In genomic region chr19:305240-306150, GRCh38 we compare ENCODE assay signal across 24 cellular contexts. TPM values are rescaled to one million over a fixed set of nuclear protein-coding genes. Genes with fewer than 3 reads are reported as not detected.
A peak's percentile ranks its signal among the peaks of the same experiment; 100 is the strongest.
DNase-seq lines count a peak whose midpoint lies in the region; ATAC-seq and TF ChIP-seq lines count a peak whose summit lies in the region.
"Had no signal": no experiment of that assay in that cellular context is flagged by ENCODE, and none has a peak within 500 bp of the region (broad histone marks: within the 10 kb centered on the region; RNA-seq: fewer than 3 reads in every experiment).

No MANE protein-coding gene starts in this region.

- no peak for TF ChIP-seq CTCF in MM.1S (IDR thresholded peaks at IDR 0.05; ENCODE audit: low read length)
- no peak for TF ChIP-seq CTCF in mammary epithelial cell (conservative IDR thresholded peaks at IDR 0.05 in 1 of 2, IDR thresholded peaks at IDR 0.05 in 1 of 2; ENCODE audit: extremely low read depth in 1 of 2, insufficient read depth in 1 of 2, low read depth in 1 of 2, low read length in 2 of 2)
- no peak for TF ChIP-seq CTCF in osteoblast (IDR thresholded peaks at IDR 0.05; ENCODE audit: extremely low read depth, low read depth, low read length)

- H3K27me3 ChIP-seq in MM.1S (replicated peaks; ENCODE audit: insufficient read depth, low read length) (peaks cover 66% of the 10 kb centered on the region), mammary epithelial cell (ENCODE audit: insufficient read depth, low read length) (no peaks in the 10 kb centered on the region), osteoblast (ENCODE audit: insufficient read depth, low read length) (no peaks in the 10 kb centered on the region)
- H3K27me3 ChIP-seq: SJCRH30 had no signal

- no peaks in the 10 kb centered on the region for H3K9me2 ChIP-seq in MM.1S (replicated peaks; ENCODE audit: insufficient read depth, low read length)

- in situ Hi-C loops in mammary epithelial cell (cut with MboI; ENCODE audit: low sequenced_read_pairs in 2 of 2) = no loop called here

- H2AFZ ChIP-seq in MM.1S (ENCODE audit: low read length) (no peak overlapping the region), mammary epithelial cell (ENCODE audit: low read depth, low read length) (no peak overlapping the region), osteoblast (ENCODE audit: low read length) (no peak overlapping the region)

- intact Hi-C loops in mammary epithelial cell (cut with micrococcal nuclease) = no loop called here
- intact Hi-C loops in cardiac septum (cut with DNase I) = no loop called here

- no peak overlapping the region for H3K4me2 ChIP-seq in MM.1S (ENCODE audit: low read depth, low read length)
- no peak overlapping the region for H3K4me2 ChIP-seq in mammary epithelial cell (ENCODE audit: insufficient read depth, low read depth, low read length)
- no peak overlapping the region for H3K4me2 ChIP-seq in osteoblast (ENCODE audit: insufficient read depth, low read length)

- dilution Hi-C loops in mammary epithelial cell (cut with HindIII; ENCODE audit: low sequenced_read_pairs) = loop anchor here (5.0 kb wide), 1 partner anchor 37 kb away; the partner anchor contains the start of gene MIER2

- H3K4me3 ChIP-seq in MM.1S (ENCODE audit: low read length) (no peak overlapping the region), mammary epithelial cell (replicated peaks in 1 of 3; ENCODE audit: insufficient read depth in 1 of 3, low read depth in 2 of 3, low read length in 3 of 3) (no peak overlapping the region), osteoblast (ENCODE audit: insufficient read depth, low read length) (no peak overlapping the region)
- H3K4me3 ChIP-seq: SJCRH30 had no signal

- H3K27ac ChIP-seq in MM.1S (ENCODE audit: low read length) = no peak overlapping the region
- H3K27ac ChIP-seq in mammary epithelial cell (ENCODE audit: insufficient read depth, low read depth, low read length) = no peak overlapping the region
- no peak overlapping the region for H3K27ac ChIP-seq in osteoblast (ENCODE audit: low read depth, low read length)
- H3K27ac ChIP-seq: C4-2B, SJCRH30 had no signal

- ATAC-seq in HG02938 (IDR thresholded peaks at IDR 0.05; ENCODE audit: unreplicated experiment) = no peak
- ATAC-seq: CD8-positive, alpha-beta T cell; PC-3 had no signal

- WGBS in mammary epithelial cell (ENCODE audit: low coverage, missing lambda C conversion rate) = 92% methylated on average over 31 of the region's 43 CpGs

- H3K9me3 ChIP-seq in MM.1S (replicated peaks; ENCODE audit: insufficient read depth, low read length) (no peaks in the 10 kb centered on the region), mammary epithelial cell (replicated peaks; ENCODE audit: insufficient read depth, low read length) (no peaks in the 10 kb centered on the region), osteoblast (ENCODE audit: low read depth, low read length) (no peaks in the 10 kb centered on the region)
- H3K9me3 ChIP-seq: Caco-2, SJCRH30 had no signal

- TSS peak; percentile 67 for BruUV-seq in mammary epithelial cell (replicated peaks; lab: Mats Ljungman, UMichigan)

- H4K20me1 ChIP-seq in MM.1S (ENCODE audit: insufficient read depth, low read length) = no peaks in the 10 kb centered on the region
- no peaks in the 10 kb centered on the region for H4K20me1 ChIP-seq in mammary epithelial cell (ENCODE audit: insufficient read depth, low read length)
- peaks cover 25% of the 10 kb centered on the region for H4K20me1 ChIP-seq in osteoblast (ENCODE audit: insufficient read depth, low read length)

- H3K36me3 ChIP-seq in MM.1S (replicated peaks; ENCODE audit: insufficient read depth, low read length) = no peaks in the 10 kb centered on the region
- H3K36me3 ChIP-seq in mammary epithelial cell (ENCODE audit: insufficient read depth, low read length) = peaks cover 3% of the 10 kb centered on the region
- H3K36me3 ChIP-seq in osteoblast (ENCODE audit: insufficient read depth, low read length) = peaks cover 9% of the 10 kb centered on the region

- H3K79me2 ChIP-seq in MM.1S (ENCODE audit: low read length) = no peaks in the 10 kb centered on the region
- peaks cover 21% of the 10 kb centered on the region for H3K79me2 ChIP-seq in mammary epithelial cell (ENCODE audit: insufficient read depth, low read length)
- peaks cover 20% of the 10 kb centered on the region for H3K79me2 ChIP-seq in osteoblast (ENCODE audit: insufficient read depth, low read length)

- CTCF ChIA-PET in mammary epithelial cell (lab: Charles Lee; ENCODE audit: low non-redundant PET) = no interaction called here

- no peaks in the 10 kb centered on the region for H3K4me1 ChIP-seq in MM.1S (ENCODE audit: low read length)
- H3K4me1 ChIP-seq in mammary epithelial cell (ENCODE audit: insufficient read depth, low read length) = no peaks in the 10 kb centered on the region
- no peaks in the 10 kb centered on the region for H3K4me1 ChIP-seq in osteoblast (ENCODE audit: insufficient read depth, low read length)
- H3K4me1 ChIP-seq: Caco-2, SJCRH30 had no signal

- H3K9ac ChIP-seq in MM.1S (ENCODE audit: low read length) (no peak overlapping the region), mammary epithelial cell (ENCODE audit: insufficient read depth, low read length) (no peak overlapping the region)

- H3F3A ChIP-seq in MM.1S (ENCODE audit: insufficient read depth, low read length) = no peaks in the 10 kb centered on the region

- DNase-seq in MM.1S (peak; percentile 1), mammary epithelial cell (no peak), osteoblast (ENCODE audit: insufficient read length, low spot score, missing footprints) (peak; percentile 81), cardiac septum (ENCODE audit: low spot score) (no peak), NCI-H510A (lab: John Stamatoyannopoulos, UW) (no peak)
- no peak for DNase-seq in stimulated activated CD4-positive, alpha-beta T cell treated with anti-CD3 and anti-CD28 coated beads, Interleukin-2, amount 100 ng/mL, for 24 hours
- DNase-seq: Caco-2; CD8-positive, alpha-beta T cell; DMS 273 treated with DMSO at 0.1 percent for 48 hours; DMS79; EL; GF-D8; Kasumi-1; NCI-H1105 treated with DMSO at 0.1 percent for 48 hours; NCI-H146; NCI-H1930; NCI-H2107; NCI-H524 treated with DMSO at 0.1 percent for 48 hours; NCI-H774; NK-92 treated with Interleukin-12 subunit alpha and Interleukin-12 subunit beta, amount 100 ng/mL, for 24 hours; PC-3; SJCRH30 had no signal

RNA-seq across cellular contexts. Expression of gene PLPP2, which starts 14.3 kb away (rescaled TPM):
- total RNA-seq in mammary epithelial cell (10 to 100 TPM; 12.8 to 42.8 TPM), osteoblast (1.1 and 1.5 TPM in 2 replicates), cardiac septum (0.81 TPM)
- 45.7 TPM for polyA plus RNA-seq in mammary epithelial cell
- polyA minus RNA-seq in mammary epithelial cell = 42.9 TPM
- total RNA-seq: PC-3 had no signal

RNA-seq across cellular contexts. Expression of gene MIER2, which starts 39.1 kb away (rescaled TPM):
- 10 to 100 TPM; 17.8 to 41.6 TPM for total RNA-seq in mammary epithelial cell
- polyA plus RNA-seq in mammary epithelial cell = 18.0 TPM
- polyA minus RNA-seq in mammary epithelial cell = 102 TPM
- 10.9 and 14.8 TPM in 2 replicates for total RNA-seq in osteoblast
- total RNA-seq in cardiac septum = 21.8 TPM
- total RNA-seq: PC-3 had no signal

Comparison
In these comparisons a context has a peak if more than half of its experiments do, and no peak if none do; other contexts are left out.
1. DNase-seq: peak in MM.1S (single experiment) and osteoblast (single experiment); none in mammary epithelial cell (single experiment), stimulated activated CD4-positive, alpha-beta T cell treated with anti-CD3 and anti-CD28 coated beads, Interleukin-2, amount 100 ng/mL, for 24 hours (0 of 2), cardiac septum (single experiment) and NCI-H510A (single experiment).